22 cellular contexts compared by ENCODE assay signal in genomic region chr3:15045667-15046066, GRCh38. TPM values are rescaled to one million over a fixed set of nuclear protein-coding genes. Genes with fewer than 3 reads are reported as not detected.
DNase-seq lines count a peak whose midpoint lies in the region; ATAC-seq and TF ChIP-seq lines count a peak whose summit lies in the region.
"Had no signal": no experiment of that assay in that cellular context is flagged by ENCODE, and none has a peak within 500 bp of the region (broad histone marks: within the 10 kb centered on the region; RNA-seq: fewer than 3 reads in every experiment).

No MANE protein-coding gene starts in this region.

- peaks cover 25% of the 10 kb centered on the region for H3F3A ChIP-seq in MM.1S (ENCODE audit: insufficient read depth, low read length)

- H3K4me1 ChIP-seq in right atrium auricular region, result peaks cover 0 to 7% of the 10 kb centered on the region in 2 donors
- peaks cover 31% of the 10 kb centered on the region for H3K4me1 ChIP-seq in MM.1S (ENCODE audit: low read length)
- peaks cover 9% of the 10 kb centered on the region for H3K4me1 ChIP-seq in lower lobe of right lung

- H3K36me3 ChIP-seq in right atrium auricular region, result peaks cover 87% of the 10 kb centered on the region
- peaks cover 40% of the 10 kb centered on the region for H3K36me3 ChIP-seq in MM.1S (replicated peaks; ENCODE audit: insufficient read depth, low read length)
- peaks cover 100% of the 10 kb centered on the region for H3K36me3 ChIP-seq in lower lobe of right lung

- no peaks in the 10 kb centered on the region for H3K9me3 Mint-ChIP-seq in activated naive CD8-positive, alpha-beta T cell treated with anti-CD3 and anti-CD28 coated beads, Interleukin-2, amount 50 U/mL, for 24 hours
- no peaks in the 10 kb centered on the region for H3K9me3 Mint-ChIP-seq in stimulated activated naive B cell treated with anti-CD40 and anti-IgM and Interleukin-4, amounts not matched to agents 10 μg/mL and 1 μg/mL and 100 μg/mL, for 72 hours
- H3K9me3 Mint-ChIP-seq: type B pancreatic cell had no signal

- H3K79me2 ChIP-seq in MM.1S (ENCODE audit: low read length), result peaks cover 66% of the 10 kb centered on the region

- peak overlapping the region; percentile 16 for H3K27ac Mint-ChIP-seq in activated naive CD8-positive, alpha-beta T cell treated with anti-CD3 and anti-CD28 coated beads, Interleukin-2, amount 50 U/mL, for 24 hours
- H3K27ac Mint-ChIP-seq in stimulated activated naive B cell treated with anti-CD40 and anti-IgM and Interleukin-4, amounts not matched to agents 10 μg/mL and 1 μg/mL and 100 μg/mL, for 72 hours, result peak overlapping the region; percentile 59
- H3K27ac Mint-ChIP-seq: type B pancreatic cell had no signal

- no peaks in the 10 kb centered on the region for H3K9me3 ChIP-seq in right atrium auricular region
- no peaks in the 10 kb centered on the region for H3K9me3 ChIP-seq in MM.1S (replicated peaks; ENCODE audit: insufficient read depth, low read length)
- no peaks in the 10 kb centered on the region for H3K9me3 ChIP-seq in lower lobe of right lung
- H3K9me3 ChIP-seq: adrenal gland, body of pancreas, gastroesophageal sphincter had no signal

- DNase-seq in Right ventricle myocardium superior (no peak), right atrium auricular region (ENCODE audit: low spot score) (no peak), MM.1S (no peak), lower lobe of right lung (no peak), NAMALWA (ENCODE audit: low spot score) (no peak)
- no peak for DNase-seq in activated naive CD8-positive, alpha-beta T cell treated with anti-CD3 and anti-CD28 coated beads, Interleukin-2, amount 50 U/mL, for 24 hours
- DNase-seq in stimulated activated naive B cell treated with anti-CD40 and anti-IgM and Interleukin-4, amounts not matched to agents 10 μg/mL and 1 μg/mL and 100 μg/mL, for 72 hours, result no peak
- DNase-seq: activated CD4-positive, alpha-beta T cell treated with anti-CD3 and anti-CD28 coated beads for 4 hours; activated effector memory CD4-positive, alpha-beta T cell treated with Interleukin-2 at 50 U/mL for 16 hours; adrenal gland; body of pancreas; C1 segment of cervical spinal cord; hippocampal formation; KBM-7; left colon; mesenchymal stem cell; NCI-H1436 treated with DMSO at 0.1 percent for 48 hours; NCI-H2107; NCI-H748 treated with DMSO at 0.1 percent for 48 hours; nucleus accumbens had no signal

- intact Hi-C loops in Right ventricle myocardium superior (cut with DNase I), result no loop called here
- intact Hi-C loops in lower lobe of right lung (cut with DNase I), result no loop called here

- H3K9ac ChIP-seq in MM.1S (ENCODE audit: low read length), result no peak overlapping the region

- H3K9me2 ChIP-seq in MM.1S (replicated peaks; ENCODE audit: insufficient read depth, low read length), result no peaks in the 10 kb centered on the region

- H3K27me3 Mint-ChIP-seq in activated naive CD8-positive, alpha-beta T cell treated with anti-CD3 and anti-CD28 coated beads, Interleukin-2, amount 50 U/mL, for 24 hours, result no peaks in the 10 kb centered on the region
- no peaks in the 10 kb centered on the region for H3K27me3 Mint-ChIP-seq in stimulated activated naive B cell treated with anti-CD40 and anti-IgM and Interleukin-4, amounts not matched to agents 10 μg/mL and 1 μg/mL and 100 μg/mL, for 72 hours
- H3K27me3 Mint-ChIP-seq: type B pancreatic cell had no signal

- no peaks in the 10 kb centered on the region for H3K27me3 ChIP-seq in right atrium auricular region
- no peaks in the 10 kb centered on the region for H3K27me3 ChIP-seq in MM.1S (replicated peaks; ENCODE audit: insufficient read depth, low read length)
- no peaks in the 10 kb centered on the region for H3K27me3 ChIP-seq in lower lobe of right lung (ENCODE audit: low read depth)
- H3K27me3 ChIP-seq: adrenal gland, body of pancreas, gastroesophageal sphincter had no signal

- H3K27ac ChIP-seq in right atrium auricular region (no peak overlapping the region), MM.1S (ENCODE audit: low read length) (peak overlapping the region; percentile 45; the same call in 1 of the 2 replicates), lower lobe of right lung (no peak overlapping the region)
- H3K27ac ChIP-seq: adrenal gland, body of pancreas had no signal

- peaks cover 68% of the 10 kb centered on the region for H3K36me3 Mint-ChIP-seq in activated naive CD8-positive, alpha-beta T cell treated with anti-CD3 and anti-CD28 coated beads, Interleukin-2, amount 50 U/mL, for 24 hours (ENCODE audit: low read depth)
- peaks cover 36 to 51% of the 10 kb centered on the region in 2 donors for H3K36me3 Mint-ChIP-seq in stimulated activated naive B cell treated with anti-CD40 and anti-IgM and Interleukin-4, amounts not matched to agents 10 μg/mL and 1 μg/mL and 100 μg/mL, for 72 hours

- H3K4me3 Mint-ChIP-seq in activated naive CD8-positive, alpha-beta T cell treated with anti-CD3 and anti-CD28 coated beads, Interleukin-2, amount 50 U/mL, for 24 hours, result no peak overlapping the region
- no peak overlapping the region for H3K4me3 Mint-ChIP-seq in stimulated activated naive B cell treated with anti-CD40 and anti-IgM and Interleukin-4, amounts not matched to agents 10 μg/mL and 1 μg/mL and 100 μg/mL, for 72 hours
- H3K4me3 Mint-ChIP-seq: type B pancreatic cell had no signal

- H3K4me3 ChIP-seq in right atrium auricular region (no peak overlapping the region), MM.1S (ENCODE audit: low read length) (no peak overlapping the region), lower lobe of right lung (no peak overlapping the region)
- H3K4me3 ChIP-seq: adrenal gland, body of pancreas, gastroesophageal sphincter had no signal

- peak overlapping the region; percentile 8; the same call in 1 of the 2 replicates for H3K4me2 ChIP-seq in MM.1S (ENCODE audit: low read depth, low read length)

- TF ChIP-seq CTCF in right atrium auricular region (IDR thresholded peaks at IDR 0.05) (no peak), MM.1S (IDR thresholded peaks at IDR 0.05; ENCODE audit: low read length) (no peak), lower lobe of right lung (IDR thresholded peaks at IDR 0.05) (no peak)

- H2AFZ ChIP-seq in MM.1S (ENCODE audit: low read length), result no peak overlapping the region

- peaks cover 32% of the 10 kb centered on the region for H3K4me1 Mint-ChIP-seq in activated naive CD8-positive, alpha-beta T cell treated with anti-CD3 and anti-CD28 coated beads, Interleukin-2, amount 50 U/mL, for 24 hours
- peaks cover 12 to 23% of the 10 kb centered on the region in 2 donors for H3K4me1 Mint-ChIP-seq in stimulated activated naive B cell treated with anti-CD40 and anti-IgM and Interleukin-4, amounts not matched to agents 10 μg/mL and 1 μg/mL and 100 μg/mL, for 72 hours

- peak; percentile 47 for ATAC-seq in Right ventricle myocardium superior (ENCODE audit: poor library complexity)
- ATAC-seq in activated naive CD8-positive, alpha-beta T cell treated with anti-CD3 and anti-CD28 coated beads, Interleukin-2, amount 50 U/mL, for 24 hours, result no peak
- ATAC-seq in stimulated activated naive B cell treated with anti-CD40 and anti-IgM and Interleukin-4, amounts not matched to agents 10 μg/mL and 1 μg/mL and 100 μg/mL, for 72 hours (replicated peaks), result no peak
- ATAC-seq in lower lobe of right lung, result no peak
- ATAC-seq: body of pancreas, gastroesophageal sphincter, left colon had no signal

- peaks cover under 1% of the 10 kb centered on the region; the same call in 1 of the 2 replicates for H4K20me1 ChIP-seq in MM.1S (ENCODE audit: insufficient read depth, low read length)

RNA-seq across cellular contexts. Expression of gene MRPS25, which starts 19.4 kb away (rescaled TPM):
- total RNA-seq in Right ventricle myocardium superior (152 TPM), right atrium auricular region (100 to 1,000 TPM in 1 of 2 donors, 10 to 100 TPM in 1; 29.2 to 121 TPM), lower lobe of right lung (73.5 TPM)

RNA-seq across cellular contexts. Expression of gene RBSN, which starts 53.3 kb away (rescaled TPM):
- total RNA-seq in Right ventricle myocardium superior (17.1 TPM), right atrium auricular region (10 to 100 TPM; 18.5 to 22.2 TPM), lower lobe of right lung (29.7 TPM)
